ENCODE assay signal across 19 cellular contexts in the genomic region with DNA sequence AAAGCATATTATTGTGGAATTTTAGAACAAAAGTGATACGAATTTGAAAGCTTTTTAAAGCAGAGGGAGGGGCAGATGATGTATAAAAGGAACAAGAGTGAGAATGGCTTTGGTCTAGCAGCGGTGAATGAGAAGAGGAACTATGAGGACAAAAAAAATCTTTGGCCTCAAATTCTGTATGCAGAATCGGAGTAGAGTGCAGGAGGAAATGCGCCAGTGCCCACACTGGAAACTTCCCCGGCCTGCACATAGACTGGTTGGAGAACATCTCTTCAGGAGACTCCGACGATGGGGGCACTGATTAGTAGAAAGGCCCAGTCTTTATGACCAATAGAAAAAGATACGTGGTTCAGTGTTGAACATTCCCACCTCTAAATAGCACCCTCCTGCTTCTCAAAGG. TPM values are rescaled to one million over a fixed set of nuclear protein-coding genes. Genes with fewer than 3 reads are reported as not detected.
"Had no signal": no experiment of that assay in that cellular context is flagged by ENCODE, and none has a peak within 500 bp of the region (broad histone marks: within the 10 kb centered on the region; RNA-seq: fewer than 3 reads in every experiment).

No MANE protein-coding gene starts in this region.

- DNase-seq: activated CD4-positive, alpha-beta T cell treated with anti-CD3 and anti-CD28 coated beads, Interleukin-2, amount 50 U/mL, for 48 hours; activated CD4-positive, CD25-positive, alpha-beta regulatory T cell treated with anti-CD3 and anti-CD28 coated beads, Interleukin-2, amount 50 U/mL, for 72 hours; activated CD8-positive, alpha-beta memory T cell treated with anti-CD3 and anti-CD28 coated beads, Interleukin-2, amount 10 ng/mL, durations not matched to agents 7 days and 5 days; activated gamma-delta T cell treated with Interleukin-2 at 50 U/mL for 16 hours; activated T-cell treated with anti-CD3 and anti-CD28 coated beads, Interleukin-2, amount 50 U/mL, for 4 hours; immature natural killer cell; left colon; mesenchymal stem cell; ovary; SK-N-SH; stimulated activated CD4-positive, alpha-beta T cell treated with anti-CD3 and anti-CD28 coated beads, Interleukin-15, amount 100 ng/mL, for 24 hours; stimulated activated CD4-positive, alpha-beta T cell treated with anti-CD3 and anti-CD28 coated beads, Interleukin-4, amount 100 ng/mL, for 4 hours; T-helper 2 cell; transverse colon had no signal

- H3K27ac Mint-ChIP-seq: activated CD8-positive, alpha-beta memory T cell treated with anti-CD3 and anti-CD28 coated beads, Interleukin-2, amount 10 ng/mL, durations not matched to agents 7 days and 5 days; immature natural killer cell; neural progenitor cell had no signal

- ATAC-seq: activated CD8-positive, alpha-beta memory T cell treated with anti-CD3 and anti-CD28 coated beads, Interleukin-2, amount 10 ng/mL, durations not matched to agents 7 days and 5 days; activated T-cell treated with anti-CD3 and anti-CD28 coated beads, Interleukin-2, amount 50 U/mL, for 4 hours; left colon had no signal

- H3K27me3 Mint-ChIP-seq: activated CD8-positive, alpha-beta memory T cell treated with anti-CD3 and anti-CD28 coated beads, Interleukin-2, amount 10 ng/mL, durations not matched to agents 7 days and 5 days had no signal

- H3K9me3 Mint-ChIP-seq: activated T-cell treated with anti-CD3 and anti-CD28 coated beads, Interleukin-2, amount 50 U/mL, for 4 hours; immature natural killer cell; neural progenitor cell had no signal

- H3K4me1 Mint-ChIP-seq: neural progenitor cell had no signal

- H3K4me3 Mint-ChIP-seq: activated CD8-positive, alpha-beta memory T cell treated with anti-CD3 and anti-CD28 coated beads, Interleukin-2, amount 10 ng/mL, durations not matched to agents 7 days and 5 days; activated T-cell treated with anti-CD3 and anti-CD28 coated beads, Interleukin-2, amount 50 U/mL, for 4 hours; immature natural killer cell; neural progenitor cell had no signal

- H3K36me3 Mint-ChIP-seq: activated CD8-positive, alpha-beta memory T cell treated with anti-CD3 and anti-CD28 coated beads, Interleukin-2, amount 10 ng/mL, durations not matched to agents 7 days and 5 days had no signal

RNA-seq across cellular contexts. Expression of gene SLC46A2, which starts 51.3 kb away (rescaled TPM):
- total RNA-seq: activated CD8-positive, alpha-beta memory T cell treated with anti-CD3 and anti-CD28 coated beads, Interleukin-2, amount 10 ng/mL, durations not matched to agents 7 days and 5 days; activated T-cell treated with anti-CD3 and anti-CD28 coated beads, Interleukin-2, amount 50 U/mL, for 4 hours; chondrocyte; fibroblast of villous mesenchyme; left colon; renal cortical epithelial cell; transverse colon had no signal
- polyA plus RNA-seq: aorta, SK-N-SH had no signal
